ENCODE assay signal across 1 cellular context in the genomic region with DNA sequence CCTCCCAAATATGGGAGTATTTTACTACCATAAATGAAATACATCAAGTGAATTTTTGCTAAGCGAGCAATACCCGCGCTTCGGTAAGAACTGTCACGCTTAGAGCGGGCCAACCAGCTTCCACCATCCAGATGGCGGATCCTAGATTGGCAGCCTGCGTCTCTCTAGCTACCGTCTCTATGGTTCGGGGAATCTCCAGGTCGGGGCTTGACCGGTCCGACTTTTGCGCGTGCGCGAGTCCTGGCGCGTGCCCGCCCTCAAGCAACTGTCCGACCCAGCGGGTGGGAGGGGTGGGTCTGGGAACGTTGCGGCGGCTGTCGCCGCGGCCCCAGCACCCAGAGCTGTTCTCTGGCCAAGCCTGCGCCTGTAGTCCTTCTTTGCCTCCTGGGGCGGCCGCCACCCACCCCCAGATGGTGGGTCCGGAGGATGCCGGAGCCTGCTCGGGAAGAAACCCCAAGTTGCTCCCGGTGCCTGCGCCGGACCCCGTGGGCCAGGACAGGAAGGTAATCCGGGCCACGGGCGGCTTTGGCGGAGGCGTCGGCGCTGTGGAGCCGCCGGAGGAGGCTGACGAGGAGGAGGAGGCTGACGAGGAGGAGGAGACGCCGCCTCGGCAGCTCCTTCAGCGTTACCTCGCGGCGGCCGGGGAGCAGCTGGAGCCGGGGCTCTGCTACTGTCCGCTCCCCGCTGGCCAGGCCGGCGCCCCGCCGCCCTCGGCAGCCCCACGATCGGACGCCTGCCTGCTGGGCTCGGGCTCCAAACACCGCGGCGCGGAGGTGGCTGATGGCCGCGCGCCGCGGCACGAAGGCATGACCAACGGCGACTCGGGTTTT.
TF ChIP-seq lines count a peak whose summit lies in the region.

A gene (plus strand): TSS at position 338 of the 830 bp plus-strand sequence. CDS start 73 bp downstream, at position 411.

TF ChIP-seq in HepG2, 621 proteins besides CTCF, POLR2A, EP300 and RAD21 (continued from another document and continues in another):
- TF ChIP-seq, protein P1, sequence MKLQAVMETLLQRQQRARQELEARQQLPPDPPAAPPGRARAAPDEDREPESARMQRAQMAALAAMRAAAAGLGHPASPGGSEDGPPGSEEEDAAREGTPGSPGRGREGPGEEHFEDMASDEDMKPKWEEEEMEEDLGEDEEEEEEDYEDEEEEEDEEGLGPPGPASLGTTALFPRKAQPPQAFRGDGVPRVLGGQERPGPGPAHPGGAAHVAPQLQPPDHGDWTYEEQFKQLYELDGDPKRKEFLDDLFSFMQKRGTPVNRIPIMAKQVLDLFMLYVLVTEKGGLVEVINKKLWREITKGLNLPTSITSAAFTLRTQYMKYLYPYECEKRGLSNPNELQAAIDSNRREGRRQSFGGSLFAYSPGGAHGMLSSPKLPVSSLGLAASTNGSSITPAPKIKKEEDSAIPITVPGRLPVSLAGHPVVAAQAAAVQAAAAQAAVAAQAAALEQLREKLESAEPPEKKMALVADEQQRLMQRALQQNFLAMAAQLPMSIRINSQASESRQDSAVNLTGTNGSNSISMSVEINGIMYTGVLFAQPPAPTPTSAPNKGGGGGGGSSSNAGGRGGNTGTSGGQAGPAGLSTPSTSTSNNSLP (IDR thresholded peaks at IDR 0.05; ENCODE audit: low read depth, low read length), result no peak
- TF ChIP-seq, protein P2, sequence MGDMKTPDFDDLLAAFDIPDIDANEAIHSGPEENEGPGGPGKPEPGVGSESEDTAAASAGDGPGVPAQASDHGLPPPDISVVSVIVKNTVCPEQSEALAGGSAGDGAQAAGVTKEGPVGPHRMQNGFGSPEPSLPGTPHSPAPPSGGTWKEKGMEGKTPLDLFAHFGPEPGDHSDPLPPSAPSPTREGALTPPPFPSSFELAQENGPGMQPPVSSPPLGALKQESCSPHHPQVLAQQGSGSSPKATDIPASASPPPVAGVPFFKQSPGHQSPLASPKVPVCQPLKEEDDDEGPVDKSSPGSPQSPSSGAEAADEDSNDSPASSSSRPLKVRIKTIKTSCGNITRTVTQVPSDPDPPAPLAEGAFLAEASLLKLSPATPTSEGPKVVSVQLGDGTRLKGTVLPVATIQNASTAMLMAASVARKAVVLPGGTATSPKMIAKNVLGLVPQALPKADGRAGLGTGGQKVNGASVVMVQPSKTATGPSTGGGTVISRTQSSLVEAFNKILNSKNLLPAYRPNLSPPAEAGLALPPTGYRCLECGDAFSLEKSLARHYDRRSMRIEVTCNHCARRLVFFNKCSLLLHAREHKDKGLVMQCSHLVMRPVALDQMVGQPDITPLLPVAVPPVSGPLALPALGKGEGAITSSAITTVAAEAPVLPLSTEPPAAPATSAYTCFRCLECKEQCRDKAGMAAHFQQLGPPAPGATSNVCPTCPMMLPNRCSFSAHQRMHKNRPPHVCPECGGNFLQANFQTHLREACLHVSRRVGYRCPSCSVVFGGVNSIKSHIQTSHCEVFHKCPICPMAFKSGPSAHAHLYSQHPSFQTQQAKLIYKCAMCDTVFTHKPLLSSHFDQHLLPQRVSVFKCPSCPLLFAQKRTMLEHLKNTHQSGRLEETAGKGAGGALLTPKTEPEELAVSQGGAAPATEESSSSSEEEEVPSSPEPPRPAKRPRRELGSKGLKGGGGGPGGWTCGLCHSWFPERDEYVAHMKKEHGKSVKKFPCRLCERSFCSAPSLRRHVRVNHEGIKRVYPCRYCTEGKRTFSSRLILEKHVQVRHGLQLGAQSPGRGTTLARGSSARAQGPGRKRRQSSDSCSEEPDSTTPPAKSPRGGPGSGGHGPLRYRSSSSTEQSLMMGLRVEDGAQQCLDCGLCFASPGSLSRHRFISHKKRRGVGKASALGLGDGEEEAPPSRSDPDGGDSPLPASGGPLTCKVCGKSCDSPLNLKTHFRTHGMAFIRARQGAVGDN (CRISPR knock-in tag; IDR thresholded peaks at IDR 0.05), result peak; percentile 85
- no peak for TF ChIP-seq NBN (conservative IDR thresholded peaks at IDR 0.05)
- TF ChIP-seq, protein P3, sequence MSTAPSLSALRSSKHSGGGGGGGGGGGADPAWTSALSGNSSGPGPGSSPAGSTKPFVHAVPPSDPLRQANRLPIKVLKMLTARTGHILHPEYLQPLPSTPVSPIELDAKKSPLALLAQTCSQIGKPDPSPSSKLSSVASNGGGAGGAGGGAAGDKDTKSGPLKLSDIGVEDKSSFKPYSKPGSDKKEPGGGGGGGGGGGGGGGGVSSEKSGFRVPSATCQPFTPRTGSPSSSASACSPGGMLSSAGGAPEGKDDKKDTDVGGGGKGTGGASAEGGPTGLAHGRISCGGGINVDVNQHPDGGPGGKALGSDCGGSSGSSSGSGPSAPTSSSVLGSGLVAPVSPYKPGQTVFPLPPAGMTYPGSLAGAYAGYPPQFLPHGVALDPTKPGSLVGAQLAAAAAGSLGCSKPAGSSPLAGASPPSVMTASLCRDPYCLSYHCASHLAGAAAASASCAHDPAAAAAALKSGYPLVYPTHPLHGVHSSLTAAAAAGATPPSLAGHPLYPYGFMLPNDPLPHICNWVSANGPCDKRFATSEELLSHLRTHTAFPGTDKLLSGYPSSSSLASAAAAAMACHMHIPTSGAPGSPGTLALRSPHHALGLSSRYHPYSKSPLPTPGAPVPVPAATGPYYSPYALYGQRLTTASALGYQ (CRISPR knock-in tag; IDR thresholded peaks at IDR 0.05), result peak; percentile 67; the same call in 1 of the 2 replicates
- TF ChIP-seq ZNF598 (CRISPR knock-in tag; IDR thresholded peaks at IDR 0.05; ENCODE audit: borderline replicate concordance), result no peak
- no peak for TF ChIP-seq RARG (CRISPR knock-in tag; IDR thresholded peaks at IDR 0.05; ENCODE audit: low read depth)
- TF ChIP-seq NRL (CRISPR knock-in tag; IDR thresholded peaks at IDR 0.05; ENCODE audit: borderline replicate concordance), result 0 out of 2 replicates have a peak, but pooled peaks have one; percentile 53
- TF ChIP-seq, protein P4, sequence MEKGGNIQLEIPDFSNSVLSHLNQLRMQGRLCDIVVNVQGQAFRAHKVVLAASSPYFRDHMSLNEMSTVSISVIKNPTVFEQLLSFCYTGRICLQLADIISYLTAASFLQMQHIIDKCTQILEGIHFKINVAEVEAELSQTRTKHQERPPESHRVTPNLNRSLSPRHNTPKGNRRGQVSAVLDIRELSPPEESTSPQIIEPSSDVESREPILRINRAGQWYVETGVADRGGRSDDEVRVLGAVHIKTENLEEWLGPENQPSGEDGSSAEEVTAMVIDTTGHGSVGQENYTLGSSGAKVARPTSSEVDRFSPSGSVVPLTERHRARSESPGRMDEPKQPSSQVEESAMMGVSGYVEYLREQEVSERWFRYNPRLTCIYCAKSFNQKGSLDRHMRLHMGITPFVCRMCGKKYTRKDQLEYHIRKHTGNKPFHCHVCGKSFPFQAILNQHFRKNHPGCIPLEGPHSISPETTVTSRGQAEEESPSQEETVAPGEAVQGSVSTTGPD (CRISPR knock-in tag; IDR thresholded peaks at IDR 0.05), result no peak
- TF ChIP-seq NFIC (IDR thresholded peaks at IDR 0.05; ENCODE audit: low read length), result no peak
- no peak for TF ChIP-seq ESRRA (CRISPR knock-in tag; IDR thresholded peaks at IDR 0.05; ENCODE audit: low read depth)
- no peak for TF ChIP-seq PHF5A (CRISPR knock-in tag; IDR thresholded peaks at IDR 0.05; ENCODE audit: low read depth, unreplicated experiment)
- TF ChIP-seq RFX1 (IDR thresholded peaks at IDR 0.05), result no peak
- no peak for TF ChIP-seq DPF2 (CRISPR knock-in tag; IDR thresholded peaks at IDR 0.05; ENCODE audit: borderline replicate concordance, low read depth)
- TF ChIP-seq ZNF775 (CRISPR knock-in tag; IDR thresholded peaks at IDR 0.05; ENCODE audit: borderline replicate concordance), result no peak
- TF ChIP-seq, protein P5, sequence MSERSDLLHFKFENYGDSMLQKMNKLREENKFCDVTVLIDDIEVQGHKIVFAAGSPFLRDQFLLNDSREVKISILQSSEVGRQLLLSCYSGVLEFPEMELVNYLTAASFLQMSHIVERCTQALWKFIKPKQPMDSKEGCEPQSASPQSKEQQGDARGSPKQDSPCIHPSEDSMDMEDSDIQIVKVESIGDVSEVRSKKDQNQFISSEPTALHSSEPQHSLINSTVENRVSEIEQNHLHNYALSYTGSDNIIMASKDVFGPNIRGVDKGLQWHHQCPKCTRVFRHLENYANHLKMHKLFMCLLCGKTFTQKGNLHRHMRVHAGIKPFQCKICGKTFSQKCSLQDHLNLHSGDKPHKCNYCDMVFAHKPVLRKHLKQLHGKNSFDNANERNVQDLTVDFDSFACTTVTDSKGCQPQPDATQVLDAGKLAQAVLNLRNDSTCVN (CRISPR knock-in tag; IDR thresholded peaks at IDR 0.05; ENCODE audit: borderline replicate concordance), result peak; percentile 18; the same call in 1 of the 2 replicates
- TF ChIP-seq FOXK1 (CRISPR knock-in tag; IDR thresholded peaks at IDR 0.05; ENCODE audit: borderline replicate concordance, low read depth), result peak; percentile 46; the same call in 1 of the 2 replicates
- no peak for TF ChIP-seq ZNF670 (CRISPR knock-in tag; IDR thresholded peaks at IDR 0.05; ENCODE audit: borderline replicate concordance)
- no peak for TF ChIP-seq HNRNPL (IDR thresholded peaks at IDR 0.05; ENCODE audit: low read depth, low read length)
- TF ChIP-seq CREM (IDR thresholded peaks at IDR 0.05), result no peak
- TF ChIP-seq CREM (CRISPR knock-in tag; IDR thresholded peaks at IDR 0.05), result no peak
- TF ChIP-seq, protein P6, sequence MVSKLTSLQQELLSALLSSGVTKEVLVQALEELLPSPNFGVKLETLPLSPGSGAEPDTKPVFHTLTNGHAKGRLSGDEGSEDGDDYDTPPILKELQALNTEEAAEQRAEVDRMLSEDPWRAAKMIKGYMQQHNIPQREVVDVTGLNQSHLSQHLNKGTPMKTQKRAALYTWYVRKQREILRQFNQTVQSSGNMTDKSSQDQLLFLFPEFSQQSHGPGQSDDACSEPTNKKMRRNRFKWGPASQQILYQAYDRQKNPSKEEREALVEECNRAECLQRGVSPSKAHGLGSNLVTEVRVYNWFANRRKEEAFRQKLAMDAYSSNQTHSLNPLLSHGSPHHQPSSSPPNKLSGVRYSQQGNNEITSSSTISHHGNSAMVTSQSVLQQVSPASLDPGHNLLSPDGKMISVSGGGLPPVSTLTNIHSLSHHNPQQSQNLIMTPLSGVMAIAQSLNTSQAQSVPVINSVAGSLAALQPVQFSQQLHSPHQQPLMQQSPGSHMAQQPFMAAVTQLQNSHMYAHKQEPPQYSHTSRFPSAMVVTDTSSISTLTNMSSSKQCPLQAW (CRISPR knock-in tag; IDR thresholded peaks at IDR 0.05), result 0 out of 2 replicates have a peak, but pooled peaks have one; percentile 34
- no peak for TF ChIP-seq GATAD2A (CRISPR knock-in tag; IDR thresholded peaks at IDR 0.05)
- TF ChIP-seq ZMYM2 (CRISPR knock-in tag; IDR thresholded peaks at IDR 0.05), result no peak
- TF ChIP-seq ATM (IDR thresholded peaks at IDR 0.05; ENCODE audit: borderline replicate concordance), result no peak
- TF ChIP-seq GATAD1 (CRISPR knock-in tag; IDR thresholded peaks at IDR 0.05), result peak; percentile 83
- TF ChIP-seq LCORL (IDR thresholded peaks at IDR 0.05), result no peak
- peak; percentile 68; the same call in 1 of the 2 replicates for TF ChIP-seq LCORL (CRISPR knock-in tag; IDR thresholded peaks at IDR 0.05)
- no peak for TF ChIP-seq TAF15 (IDR thresholded peaks at IDR 0.05; ENCODE audit: low read depth, low read length, poor library complexity, severe bottlenecking)
- TF ChIP-seq KMT2A (CRISPR knock-in tag; IDR thresholded peaks at IDR 0.05), result peak; percentile 76; the same call in 1 of the 2 replicates
- TF ChIP-seq TSC22D2 (CRISPR knock-in tag; IDR thresholded peaks at IDR 0.05; ENCODE audit: borderline replicate concordance), result no peak
- no peak for TF ChIP-seq RNF2 (conservative IDR thresholded peaks at IDR 0.05; ENCODE audit: low read depth)
- TF ChIP-seq ZNF7 (CRISPR knock-in tag; IDR thresholded peaks at IDR 0.05), result no peak
- TF ChIP-seq, protein P7, sequence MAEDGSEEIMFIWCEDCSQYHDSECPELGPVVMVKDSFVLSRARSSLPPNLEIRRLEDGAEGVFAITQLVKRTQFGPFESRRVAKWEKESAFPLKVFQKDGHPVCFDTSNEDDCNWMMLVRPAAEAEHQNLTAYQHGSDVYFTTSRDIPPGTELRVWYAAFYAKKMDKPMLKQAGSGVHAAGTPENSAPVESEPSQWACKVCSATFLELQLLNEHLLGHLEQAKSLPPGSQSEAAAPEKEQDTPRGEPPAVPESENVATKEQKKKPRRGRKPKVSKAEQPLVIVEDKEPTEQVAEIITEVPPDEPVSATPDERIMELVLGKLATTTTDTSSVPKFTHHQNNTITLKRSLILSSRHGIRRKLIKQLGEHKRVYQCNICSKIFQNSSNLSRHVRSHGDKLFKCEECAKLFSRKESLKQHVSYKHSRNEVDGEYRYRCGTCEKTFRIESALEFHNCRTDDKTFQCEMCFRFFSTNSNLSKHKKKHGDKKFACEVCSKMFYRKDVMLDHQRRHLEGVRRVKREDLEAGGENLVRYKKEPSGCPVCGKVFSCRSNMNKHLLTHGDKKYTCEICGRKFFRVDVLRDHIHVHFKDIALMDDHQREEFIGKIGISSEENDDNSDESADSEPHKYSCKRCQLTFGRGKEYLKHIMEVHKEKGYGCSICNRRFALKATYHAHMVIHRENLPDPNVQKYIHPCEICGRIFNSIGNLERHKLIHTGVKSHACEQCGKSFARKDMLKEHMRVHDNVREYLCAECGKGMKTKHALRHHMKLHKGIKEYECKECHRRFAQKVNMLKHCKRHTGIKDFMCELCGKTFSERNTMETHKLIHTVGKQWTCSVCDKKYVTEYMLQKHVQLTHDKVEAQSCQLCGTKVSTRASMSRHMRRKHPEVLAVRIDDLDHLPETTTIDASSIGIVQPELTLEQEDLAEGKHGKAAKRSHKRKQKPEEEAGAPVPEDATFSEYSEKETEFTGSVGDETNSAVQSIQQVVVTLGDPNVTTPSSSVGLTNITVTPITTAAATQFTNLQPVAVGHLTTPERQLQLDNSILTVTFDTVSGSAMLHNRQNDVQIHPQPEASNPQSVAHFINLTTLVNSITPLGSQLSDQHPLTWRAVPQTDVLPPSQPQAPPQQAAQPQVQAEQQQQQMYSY (CRISPR knock-in tag; IDR thresholded peaks at IDR 0.05), result 0 out of 2 replicates have a peak, but pooled peaks have one; percentile 6
- TF ChIP-seq PHB2 (IDR thresholded peaks at IDR 0.05; ENCODE audit: partially characterized antibody), result no peak
- no peak for TF ChIP-seq SNAPC2 (CRISPR knock-in tag; IDR thresholded peaks at IDR 0.05)
- no peak for TF ChIP-seq MED13 (CRISPR knock-in tag; IDR thresholded peaks at IDR 0.05)
- no peak; the same call in 1 of the 2 replicates for TF ChIP-seq EHMT2 (IDR thresholded peaks at IDR 0.05; ENCODE audit: borderline replicate concordance, low read depth, low read length)
- TF ChIP-seq, protein P8, sequence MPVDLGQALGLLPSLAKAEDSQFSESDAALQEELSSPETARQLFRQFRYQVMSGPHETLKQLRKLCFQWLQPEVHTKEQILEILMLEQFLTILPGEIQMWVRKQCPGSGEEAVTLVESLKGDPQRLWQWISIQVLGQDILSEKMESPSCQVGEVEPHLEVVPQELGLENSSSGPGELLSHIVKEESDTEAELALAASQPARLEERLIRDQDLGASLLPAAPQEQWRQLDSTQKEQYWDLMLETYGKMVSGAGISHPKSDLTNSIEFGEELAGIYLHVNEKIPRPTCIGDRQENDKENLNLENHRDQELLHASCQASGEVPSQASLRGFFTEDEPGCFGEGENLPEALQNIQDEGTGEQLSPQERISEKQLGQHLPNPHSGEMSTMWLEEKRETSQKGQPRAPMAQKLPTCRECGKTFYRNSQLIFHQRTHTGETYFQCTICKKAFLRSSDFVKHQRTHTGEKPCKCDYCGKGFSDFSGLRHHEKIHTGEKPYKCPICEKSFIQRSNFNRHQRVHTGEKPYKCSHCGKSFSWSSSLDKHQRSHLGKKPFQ (CRISPR knock-in tag; IDR thresholded peaks at IDR 0.05; ENCODE audit: insufficient replicate concordance), result peak; percentile 84
- no peak for TF ChIP-seq ZBTB21 (CRISPR knock-in tag; IDR thresholded peaks at IDR 0.05)
- TF ChIP-seq KDM4B (CRISPR knock-in tag; IDR thresholded peaks at IDR 0.05), result peak; percentile 81; the same call in 1 of the 2 replicates
- no peak for TF ChIP-seq TRIM24 (CRISPR knock-in tag; IDR thresholded peaks at IDR 0.05)
